8 cellular contexts compared by ENCODE assay signal in the genomic region with DNA sequence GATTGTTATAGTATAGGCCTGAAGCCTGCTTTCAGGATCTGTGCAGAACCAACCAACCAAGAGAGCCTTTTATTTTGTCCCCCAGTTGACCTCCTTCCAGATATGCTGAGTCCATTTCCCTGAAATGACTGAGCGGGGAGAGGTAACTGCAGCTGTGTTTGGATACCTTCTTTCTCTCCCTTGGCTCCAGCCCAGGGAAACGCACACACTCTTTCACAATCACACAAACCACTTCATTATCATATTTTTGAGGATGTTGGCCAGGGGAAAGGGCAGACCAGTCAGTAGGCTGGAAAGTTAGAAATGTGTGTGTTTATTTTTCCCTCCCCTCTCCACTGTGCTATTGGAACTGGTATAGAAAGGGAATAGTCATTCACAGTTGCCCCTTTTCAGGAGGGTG.
DNase-seq lines count a peak whose midpoint lies in the region; ATAC-seq and TF ChIP-seq lines count a peak whose summit lies in the region.

No MANE protein-coding gene starts in this region.

- peaks cover 0 to 61% (median 20%) of the 10 kb centered on the region in 4 donors for H3K4me1 ChIP-seq in right lobe of liver

- peak overlapping the region in 1 of 3 donors; percentile 52 for H3K27ac ChIP-seq in right lobe of liver

- no peak overlapping the region for H3K4me3 Mint-ChIP-seq in activated T-cell treated with anti-CD3 and anti-CD28 coated beads, Interleukin-2, amount 50 U/mL, for 72 hours

- no peaks in the 10 kb centered on the region for H3K36me3 ChIP-seq in right lobe of liver

- H3K27me3 Mint-ChIP-seq in activated T-cell treated with anti-CD3 and anti-CD28 coated beads, Interleukin-2, amount 50 U/mL, for 72 hours (ENCODE audit: low read depth) = no peaks in the 10 kb centered on the region

- H3K9me3 Mint-ChIP-seq in activated T-cell treated with anti-CD3 and anti-CD28 coated beads, Interleukin-2, amount 50 U/mL, for 72 hours = peaks cover 0 to 2% of the 10 kb centered on the region in 2 donors

- peaks cover 0 to 5% of the 10 kb centered on the region in 2 donors for H3K36me3 Mint-ChIP-seq in activated T-cell treated with anti-CD3 and anti-CD28 coated beads, Interleukin-2, amount 50 U/mL, for 72 hours (ENCODE audit: insufficient read depth in 2 of 2)

- TF ChIP-seq POLR2A in right lobe of liver (IDR thresholded peaks at IDR 0.05) = no peak

- no peaks in the 10 kb centered on the region for H3K9me3 ChIP-seq in right lobe of liver

- peaks cover 5% of the 10 kb centered on the region for H3K4me1 Mint-ChIP-seq in activated T-cell treated with anti-CD3 and anti-CD28 coated beads, Interleukin-2, amount 50 U/mL, for 72 hours (ENCODE audit: low read depth)

- ATAC-seq in right lobe of liver (peak; percentile 91 to 95 (median 92)), HG03280 (IDR thresholded peaks at IDR 0.05; ENCODE audit: unreplicated experiment) (no peak), HG02884 (IDR thresholded peaks at IDR 0.05; ENCODE audit: unreplicated experiment) (no peak)
- no peak for ATAC-seq in activated T-cell treated with anti-CD3 and anti-CD28 coated beads, Interleukin-2, amount 50 U/mL, for 72 hours (replicated peaks in 1 of 2)

- no peak overlapping the region for H3K27ac Mint-ChIP-seq in activated T-cell treated with anti-CD3 and anti-CD28 coated beads, Interleukin-2, amount 50 U/mL, for 72 hours

- no peaks in the 10 kb centered on the region for H3K27me3 ChIP-seq in right lobe of liver

- intact Hi-C loops in right lobe of liver (cut with DNase I) = no loop called here

- peak; percentile 96 for DNase-seq in AML-193 (lab: John Stamatoyannopoulos, UW)
- peak; percentile 72 for DNase-seq in NCI-H1105 (lab: John Stamatoyannopoulos, UW)
- peak; percentile 97 for DNase-seq in astrocyte of the hippocampus (ENCODE audit: low read depth, low spot score)
- DNase-seq in right lobe of liver = peak; percentile 82 to 93 (median 83)
- no peak for DNase-seq in activated T-cell treated with anti-CD3 and anti-CD28 coated beads, Interleukin-2, amount 50 U/mL, for 72 hours
- no peak for DNase-seq in activated CD4-positive, alpha-beta T cell treated with anti-CD3 and anti-CD28 coated beads for 1 hour

- WGBS in right lobe of liver (ENCODE audit: insufficient coverage, low coverage, low lambda C conversion rate, missing lambda C conversion rate) = 0% methylated on average over 2 of the region's 2 CpGs

- TF ChIP-seq CTCF in right lobe of liver (IDR thresholded peaks at IDR 0.05) = no peak

- no peak overlapping the region for H3K4me3 ChIP-seq in right lobe of liver

Comparison
In these comparisons a context has a peak if more than half of its experiments do, and no peak if none do; other contexts are left out.
1. DNase-seq: peak in AML-193 (2 of 2), NCI-H1105 (single experiment), astrocyte of the hippocampus (single experiment) and right lobe of liver (3 of 3); none in activated T-cell treated with anti-CD3 and anti-CD28 coated beads, Interleukin-2, amount 50 U/mL, for 72 hours (0 of 2) and activated CD4-positive, alpha-beta T cell treated with anti-CD3 and anti-CD28 coated beads for 1 hour (single experiment).
2. ATAC-seq: peak in right lobe of liver (4 of 4); none in activated T-cell treated with anti-CD3 and anti-CD28 coated beads, Interleukin-2, amount 50 U/mL, for 72 hours (0 of 2), HG03280 (single experiment) and HG02884 (single experiment).